In the genomic region with DNA sequence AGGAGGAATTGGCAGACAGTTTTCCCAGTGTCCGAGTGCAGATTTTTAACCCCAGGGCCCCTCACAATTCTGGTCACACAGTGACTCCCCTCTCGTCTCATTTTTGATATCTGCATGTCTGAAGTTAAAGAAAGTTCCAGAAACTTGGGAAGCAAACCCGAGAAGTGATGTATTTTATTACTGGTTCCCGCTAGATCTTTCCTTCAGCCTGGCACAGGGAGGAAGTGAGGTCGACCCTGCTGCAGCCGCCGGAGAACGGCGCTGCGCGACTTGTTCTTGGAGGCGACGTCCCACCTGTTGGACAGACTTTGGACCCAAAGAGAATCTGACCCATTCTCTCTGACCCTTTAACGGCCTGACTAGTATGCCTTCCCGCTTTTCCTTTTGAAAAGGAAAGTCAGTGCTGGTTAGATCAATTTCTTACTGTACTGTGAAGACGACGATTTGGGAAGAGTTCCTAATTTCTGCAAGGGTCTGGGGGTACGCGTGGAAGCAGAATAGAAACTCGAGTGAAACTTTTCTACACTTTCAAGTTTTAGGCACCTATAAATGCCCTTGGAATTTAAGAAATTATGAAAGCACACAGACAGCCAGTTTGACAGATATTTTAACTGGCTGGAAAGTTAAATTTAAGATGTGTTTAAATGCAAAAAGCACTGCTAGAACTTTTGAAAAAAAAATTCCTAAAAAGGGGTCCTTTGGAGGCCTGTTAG, we compare ENCODE assay signal across 1 cellular context.
A peak's percentile ranks its signal among the peaks of the same experiment; 100 is the strongest.
TF ChIP-seq lines count a peak whose summit lies in the region.

No MANE protein-coding gene starts in this region.

TF ChIP-seq in K562, 482 proteins besides CTCF, POLR2A, EP300 and RAD21 (continued from another document and continues in another):
- TF ChIP-seq, protein P1, sequence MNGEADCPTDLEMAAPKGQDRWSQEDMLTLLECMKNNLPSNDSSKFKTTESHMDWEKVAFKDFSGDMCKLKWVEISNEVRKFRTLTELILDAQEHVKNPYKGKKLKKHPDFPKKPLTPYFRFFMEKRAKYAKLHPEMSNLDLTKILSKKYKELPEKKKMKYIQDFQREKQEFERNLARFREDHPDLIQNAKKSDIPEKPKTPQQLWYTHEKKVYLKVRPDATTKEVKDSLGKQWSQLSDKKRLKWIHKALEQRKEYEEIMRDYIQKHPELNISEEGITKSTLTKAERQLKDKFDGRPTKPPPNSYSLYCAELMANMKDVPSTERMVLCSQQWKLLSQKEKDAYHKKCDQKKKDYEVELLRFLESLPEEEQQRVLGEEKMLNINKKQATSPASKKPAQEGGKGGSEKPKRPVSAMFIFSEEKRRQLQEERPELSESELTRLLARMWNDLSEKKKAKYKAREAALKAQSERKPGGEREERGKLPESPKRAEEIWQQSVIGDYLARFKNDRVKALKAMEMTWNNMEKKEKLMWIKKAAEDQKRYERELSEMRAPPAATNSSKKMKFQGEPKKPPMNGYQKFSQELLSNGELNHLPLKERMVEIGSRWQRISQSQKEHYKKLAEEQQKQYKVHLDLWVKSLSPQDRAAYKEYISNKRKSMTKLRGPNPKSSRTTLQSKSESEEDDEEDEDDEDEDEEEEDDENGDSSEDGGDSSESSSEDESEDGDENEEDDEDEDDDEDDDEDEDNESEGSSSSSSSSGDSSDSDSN (IDR thresholded peaks at IDR 0.05; ENCODE audit: borderline replicate concordance in 1 of 2, low read depth in 2 of 2, low read length in 2 of 2) = 0 out of 4 replicates have a peak, but pooled peaks of 1 of the 2 experiments have one; percentile 63
- TF ChIP-seq ZNF561 (CRISPR knock-in tag; conservative IDR thresholded peaks at IDR 0.05) (no peak), MAZ (CRISPR knock-in tag; conservative IDR thresholded peaks at IDR 0.05 in 1 of 2, IDR thresholded peaks at IDR 0.05 in 1 of 2) (no peak), HDAC1 (IDR thresholded peaks at IDR 0.05) (no peak), ZNF668 (CRISPR knock-in tag; IDR thresholded peaks at IDR 0.05) (no peak), TRIM24 (IDR thresholded peaks at IDR 0.05) (no peak), KDM2B (CRISPR knock-in tag; IDR thresholded peaks at IDR 0.05) (no peak), TAF7 (tag; IDR thresholded peaks at IDR 0.05) (no peak), TAL1 (IDR thresholded peaks at IDR 0.05) (no peak), E2F8 (IDR thresholded peaks at IDR 0.05; ENCODE audit: low read depth, partially characterized antibody) (no peak), ZNF134 (CRISPR knock-in tag; conservative IDR thresholded peaks at IDR 0.05) (no peak), ZNF395 (CRISPR knock-in tag; IDR thresholded peaks at IDR 0.05) (no peak), NR2C2 (CRISPR knock-in tag; IDR thresholded peaks at IDR 0.05) (no peak), NR2C2 (tag; IDR thresholded peaks at IDR 0.05) (peak; percentile 56; the same call in 1 of the 2 replicates), CREBBP (IDR thresholded peaks at IDR 0.05; ENCODE audit: low read depth, low read length) (no peak), ZNF146 (CRISPR knock-in tag; IDR thresholded peaks at IDR 0.05; ENCODE audit: unreplicated experiment) (no peak), ZBTB7A (IDR thresholded peaks at IDR 0.05; ENCODE audit: borderline replicate concordance, control insufficient read depth, low read depth, low read length) (peak; percentile 34; the same call in 1 of the 2 replicates), ZNF778 (CRISPR knock-in tag; IDR thresholded peaks at IDR 0.05) (no peak), SMARCA5 (IDR thresholded peaks at IDR 0.05) (no peak), CBFA2T2 (conservative IDR thresholded peaks at IDR 0.05) (no peak), ZNF449 (CRISPR knock-in tag; IDR thresholded peaks at IDR 0.05) (no peak), ELF1 (tag; IDR thresholded peaks at IDR 0.05) (no peak), ADNP (tag; IDR thresholded peaks at IDR 0.05) (no peak), CUX1 (CRISPR knock-in tag; IDR thresholded peaks at IDR 0.05) (no peak), BCLAF1 (IDR thresholded peaks at IDR 0.05; ENCODE audit: borderline replicate concordance in 1 of 2, control insufficient read depth in 1 of 2, low read depth in 2 of 2, low read length in 1 of 2) (no peak), RCOR1 (IDR thresholded peaks at IDR 0.05; ENCODE audit: borderline replicate concordance in 1 of 2, low read depth in 2 of 2, low read length in 2 of 2) (no peak), USF1 (CRISPR knock-in tag; IDR thresholded peaks at IDR 0.05) (no peak)
- TF ChIP-seq, protein P2, sequence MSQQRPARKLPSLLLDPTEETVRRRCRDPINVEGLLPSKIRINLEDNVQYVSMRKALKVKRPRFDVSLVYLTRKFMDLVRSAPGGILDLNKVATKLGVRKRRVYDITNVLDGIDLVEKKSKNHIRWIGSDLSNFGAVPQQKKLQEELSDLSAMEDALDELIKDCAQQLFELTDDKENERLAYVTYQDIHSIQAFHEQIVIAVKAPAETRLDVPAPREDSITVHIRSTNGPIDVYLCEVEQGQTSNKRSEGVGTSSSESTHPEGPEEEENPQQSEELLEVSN (IDR thresholded peaks at IDR 0.05; ENCODE audit: borderline replicate concordance in 1 of 2, extremely low read depth in 1 of 2, insufficient read depth in 1 of 2, insufficient read length in 1 of 2, low read depth in 1 of 2, low read length in 1 of 2, poor library complexity in 1 of 2, severe bottlenecking in 1 of 2) = peak in 1 of 2 experiments; percentile 36
- TF ChIP-seq, protein P3, sequence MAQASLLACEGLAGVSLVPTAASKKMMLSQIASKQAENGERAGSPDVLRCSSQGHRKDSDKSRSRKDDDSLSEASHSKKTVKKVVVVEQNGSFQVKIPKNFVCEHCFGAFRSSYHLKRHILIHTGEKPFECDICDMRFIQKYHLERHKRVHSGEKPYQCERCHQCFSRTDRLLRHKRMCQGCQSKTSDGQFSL (CRISPR knock-in tag; IDR thresholded peaks at IDR 0.05) = no peak
- TF ChIP-seq, protein P3 (tag; IDR thresholded peaks at IDR 0.05) = no peak
